24 cellular contexts compared by ENCODE assay signal in the genomic region with DNA sequence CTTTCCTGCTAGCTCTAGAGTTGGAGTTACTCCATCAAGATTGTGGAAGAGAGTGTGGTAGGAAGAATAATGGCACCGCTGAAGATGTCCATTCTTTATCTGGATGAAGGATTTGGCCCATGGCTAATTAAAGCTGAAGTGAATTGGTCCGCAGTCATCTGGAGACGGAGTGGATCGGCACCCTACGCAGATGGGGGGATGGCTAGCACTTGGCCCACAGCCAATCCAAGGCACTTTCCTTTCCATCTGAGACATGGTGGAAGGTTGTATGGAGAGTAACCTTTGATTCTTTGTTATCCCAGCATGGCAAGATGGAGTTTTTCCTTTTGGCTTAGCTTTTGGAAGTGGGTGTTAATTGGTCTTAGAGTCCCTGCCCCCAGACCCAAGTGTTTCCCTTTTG.
A peak's percentile ranks its signal among the peaks of the same experiment; 100 is the strongest.
DNase-seq lines count a peak whose midpoint lies in the region; ATAC-seq, FAIRE-seq and TF ChIP-seq lines count a peak whose summit lies in the region.
"Had no signal": no experiment of that assay in that cellular context is flagged by ENCODE, and none has a peak within 500 bp of the region (broad histone marks: within the 10 kb centered on the region; RNA-seq: fewer than 3 reads in every experiment).

No MANE protein-coding gene starts in this region.

- ATAC-seq in Right ventricle myocardium superior (ENCODE audit: poor library complexity), result peak; percentile 9
- ATAC-seq in Right ventricle myocardium inferior, result no peak
- no peak for ATAC-seq in HG03571 (IDR thresholded peaks at IDR 0.05; ENCODE audit: unreplicated experiment)

- TF ChIP-seq CTCF in sigmoid colon (IDR thresholded peaks at IDR 0.05), result no peak

- peak; percentile 88 for FAIRE-seq in HTR-8/SVneo (lab: Jason Lieb, UNC)
- FAIRE-seq: A204.1, GM12891, GM18507, H54 had no signal

- no peak overlapping the region for H3K4me3 ChIP-seq in sigmoid colon
- H3K4me3 ChIP-seq: BLaER1, HAP-1 had no signal

- no peaks in the 10 kb centered on the region for H3K9me3 ChIP-seq in sigmoid colon
- H3K9me3 ChIP-seq: HAP-1 had no signal

- TF ChIP-seq POLR2A in sigmoid colon (IDR thresholded peaks at IDR 0.05), result no peak

- WGBS in sigmoid colon, 2 donors, result 95 to 96% methylated on average over 5 of the region's 5 CpGs

- TF ChIP-seq EP300 in sigmoid colon (IDR thresholded peaks at IDR 0.05), result no peak

- intact Hi-C loops in Right ventricle myocardium superior (cut with DNase I), result loop anchor here (10.0 kb wide), 1 partner anchor 564 kb away; no protein-coding TSS in a partner anchor
- intact Hi-C loops in Right ventricle myocardium inferior (cut with DNase I), result no loop called here
- intact Hi-C loops in sigmoid colon (cut with DNase I), result no loop called here

- H3K27me3 ChIP-seq in sigmoid colon, result no peaks in the 10 kb centered on the region

- H3K4me1 ChIP-seq in sigmoid colon, result peaks cover 0 to 16% (median 7%) of the 10 kb centered on the region in 4 donors
- H3K4me1 ChIP-seq: BLaER1, HAP-1 had no signal

- H3K36me3 ChIP-seq in sigmoid colon, result no peaks in the 10 kb centered on the region
- H3K36me3 ChIP-seq: BLaER1, HAP-1 had no signal

- no peak for DNase-seq in Right ventricle myocardium superior
- DNase-seq in Right ventricle myocardium inferior (ENCODE audit: missing footprints), result no peak
- DNase-seq in HTR-8/SVneo (ENCODE audit: insufficient read length, low spot score), result no peak
- peak; percentile 14 for DNase-seq in islet precursor cell
- DNase-seq in sigmoid colon, result peak; percentile 36
- DNase-seq in midbrain (lab: John Stamatoyannopoulos, UW), result no peak
- no peak for DNase-seq in stimulated activated CD4-positive, alpha-beta T cell treated with anti-CD3 and anti-CD28 coated beads, Interleukin-4, amount 100 ng/mL, for 1 hour
- DNase-seq: Calu3; CD4-positive, alpha-beta T cell; CD8-positive, alpha-beta memory T cell; COR-L47; DMS53; DMS79 treated with DMSO at 0.1 percent for 48 hours; GF-D8; GOT3 had no signal

- peak overlapping the region in 1 of 4 donors; percentile 52 for H3K27ac ChIP-seq in sigmoid colon
- H3K27ac ChIP-seq: 22Rv1, BLaER1, C4-2B had no signal

Comparison
In these comparisons a context has a peak if more than half of its experiments do, and no peak if none do; other contexts are left out.
1. DNase-seq: peak in islet precursor cell (single experiment) and sigmoid colon (single experiment); none in Right ventricle myocardium superior (single experiment), Right ventricle myocardium inferior (single experiment), HTR-8/SVneo (single experiment), midbrain (single experiment) and stimulated activated CD4-positive, alpha-beta T cell treated with anti-CD3 and anti-CD28 coated beads, Interleukin-4, amount 100 ng/mL, for 1 hour (single experiment).